22 cellular contexts compared by ENCODE assay signal in genomic region chr3:122364508-122364907, GRCh38. TPM values are rescaled to one million over a fixed set of nuclear protein-coding genes. Genes with fewer than 3 reads are reported as not detected.
DNase-seq lines count a peak whose midpoint lies in the region; ATAC-seq and TF ChIP-seq lines count a peak whose summit lies in the region.
"Had no signal": no experiment of that assay in that cellular context is flagged by ENCODE, and none has a peak within 500 bp of the region (broad histone marks: within the 10 kb centered on the region; RNA-seq: fewer than 3 reads in every experiment).

No MANE protein-coding gene starts in this region.

- BruUV-seq in Panc1 (replicated peaks; lab: Mats Ljungman, UMichigan): no TSS peak

- CTCF ChIA-PET in Panc1 (lab: Charles Lee): interaction anchor here (1.0 kb wide), 1 partner anchor 817 kb away, joined by 3 read pairs; no protein-coding TSS in a partner anchor

- H3K4me3 Mint-ChIP-seq in type B pancreatic cell: peak overlapping the region; percentile 12
- H3K4me3 Mint-ChIP-seq: CD14-positive monocyte, H9, naive B cell had no signal

- H3K4me1 ChIP-seq in Panc1 (ENCODE audit: control insufficient read depth, insufficient read depth, low read length): peaks cover 31% of the 10 kb centered on the region

- in situ Hi-C loops in Panc1 (cut with HindIII; ENCODE audit: low pct_unique_long_range_greater_than_20kb, low sequenced_read_pairs): no loop called here

- H3K36me3 ChIP-seq in Panc1 (ENCODE audit: control insufficient read depth, insufficient read depth, low read length): peaks cover 8% of the 10 kb centered on the region; the same call in 1 of the 2 replicates

- intact Hi-C loops in Panc1 (cut with micrococcal nuclease; ENCODE audit: unreplicated experiment): loop anchor here (10.0 kb wide), 1 partner anchor 820 kb away; the partner anchor contains the start of gene POLQ

- no peak for DNase-seq in activated naive CD4-positive, alpha-beta T cell treated with anti-CD3 and anti-CD28 coated beads, Interleukin-2, amount 50 U/mL, for 72 hours (ENCODE audit: low spot score in 2 of 2)
- no peak for DNase-seq in activated naive CD4-positive, alpha-beta T cell (lab: John Stamatoyannopoulos, UW)
- DNase-seq in Panc1 (ENCODE audit: low read depth, low spot score): no peak
- DNase-seq in epithelial cell of esophagus (ENCODE audit: low read depth): peak; percentile 49
- no peak for DNase-seq in type B pancreatic cell (ENCODE audit: extremely low spot score, unreplicated experiment)
- no peak for DNase-seq in NCI-H774 (lab: John Stamatoyannopoulos, UW)
- no peak for DNase-seq in NCI-H748 (lab: John Stamatoyannopoulos, UW; ENCODE audit: unreplicated experiment)
- DNase-seq: activated CD8-positive, alpha-beta memory T cell treated with anti-CD3 and anti-CD28 coated beads for 24 hours; amygdala; H9; head of caudate nucleus; naive B cell; NCI-H1436 treated with DMSO at 0.1 percent for 48 hours; NCI-H2171 treated with DMSO at 0.1 percent for 48 hours; NCI-H524 treated with DMSO at 0.1 percent for 48 hours; SK-N-SH; stimulated activated CD4-positive, alpha-beta T cell treated with anti-CD3 and anti-CD28 coated beads, Interleukin-12 subunit alpha, Interleukin-12 subunit beta, amount 100 ng/mL, for 4 hours; stimulated activated CD4-positive, alpha-beta T cell treated with anti-CD3 and anti-CD28 coated beads, Interleukin-4, amount 100 ng/mL, for 4 hours had no signal

- ATAC-seq in activated naive CD4-positive, alpha-beta T cell treated with anti-CD3 and anti-CD28 coated beads, Interleukin-2, amount 50 U/mL, for 72 hours: peak; percentile 17 to 18
- ATAC-seq in Panc1: no peak

- no peaks in the 10 kb centered on the region for H3K9me3 Mint-ChIP-seq in activated naive CD4-positive, alpha-beta T cell treated with anti-CD3 and anti-CD28 coated beads, Interleukin-2, amount 50 U/mL, for 72 hours
- no peaks in the 10 kb centered on the region for H3K9me3 Mint-ChIP-seq in type B pancreatic cell
- H3K9me3 Mint-ChIP-seq: CD14-positive monocyte, H9, naive B cell had no signal

- H3K27me3 Mint-ChIP-seq in type B pancreatic cell: no peaks in the 10 kb centered on the region
- H3K27me3 Mint-ChIP-seq: naive B cell had no signal

- no peaks in the 10 kb centered on the region for H3K4me1 Mint-ChIP-seq in type B pancreatic cell (ENCODE audit: unreplicated experiment)
- H3K4me1 Mint-ChIP-seq: naive B cell had no signal

- H3K27ac Mint-ChIP-seq in activated naive CD4-positive, alpha-beta T cell treated with anti-CD3 and anti-CD28 coated beads, Interleukin-2, amount 50 U/mL, for 72 hours: peak overlapping the region; percentile 32 to 85
- H3K27ac Mint-ChIP-seq in type B pancreatic cell: peak overlapping the region; percentile 83
- H3K27ac Mint-ChIP-seq: CD14-positive monocyte, naive B cell had no signal

- no peaks in the 10 kb centered on the region for H3K27me3 ChIP-seq in Panc1 (ENCODE audit: control insufficient read depth, insufficient read depth, low read length)
- H3K27me3 ChIP-seq: cardiac muscle cell had no signal

- TF ChIP-seq CTCF in Panc1 (IDR thresholded peaks at IDR 0.05) (no peak), epithelial cell of esophagus (IDR thresholded peaks at IDR 0.05; ENCODE audit: insufficient read depth, low read depth, low read length, missing control alignments) (no peak), type B pancreatic cell (conservative IDR thresholded peaks at IDR 0.05) (no peak)

- POLR2A ChIA-PET in Panc1 (lab: Charles Lee): no interaction called here

- peak overlapping the region; percentile 68 for H3K27ac ChIP-seq in Panc1 (ENCODE audit: low read length)
- H3K27ac ChIP-seq: cardiac muscle cell, RWPE1 had no signal

- no peaks in the 10 kb centered on the region for H3K9me3 ChIP-seq in Panc1 (ENCODE audit: control insufficient read depth, insufficient read depth, low read depth, low read length)
- H3K9me3 ChIP-seq: SK-N-SH had no signal

- H3K36me3 Mint-ChIP-seq in activated naive CD4-positive, alpha-beta T cell treated with anti-CD3 and anti-CD28 coated beads, Interleukin-2, amount 50 U/mL, for 72 hours: peaks cover 4 to 28% of the 10 kb centered on the region in 2 donors
- peaks cover 23% of the 10 kb centered on the region for H3K36me3 Mint-ChIP-seq in type B pancreatic cell

- H3K4me3 ChIP-seq in Panc1 (ENCODE audit: low read depth in 2 of 2, low read length in 2 of 2): no peak overlapping the region
- no peak overlapping the region for H3K4me3 ChIP-seq in epithelial cell of esophagus (ENCODE audit: low read length)
- H3K4me3 ChIP-seq: cardiac muscle cell had no signal

RNA-seq across cellular contexts. Expression of gene MIX23, which starts 18.5 kb away (rescaled TPM):
- total RNA-seq in activated naive CD4-positive, alpha-beta T cell treated with anti-CD3 and anti-CD28 coated beads, Interleukin-2, amount 50 U/mL, for 72 hours: 10 to 100 TPM; 52.0 to 99.6 TPM
- 61.7 TPM for total RNA-seq in Panc1 (2021; ENCODE audit: unreplicated experiment)
- polyA plus RNA-seq in Panc1 (2012; ENCODE audit: insufficient read length): 31.3 TPM
- 39.8 and 44.9 TPM in 2 replicates for total RNA-seq in type B pancreatic cell (ENCODE audit: low replicate concordance)

RNA-seq across cellular contexts. Expression of gene FAM162A, which starts 19.5 kb away (rescaled TPM):
- total RNA-seq in activated naive CD4-positive, alpha-beta T cell treated with anti-CD3 and anti-CD28 coated beads, Interleukin-2, amount 50 U/mL, for 72 hours: 100 to 1,000 TPM in 1 of 2 donors, 10 to 100 TPM in 1; 51.2 to 194 TPM
- total RNA-seq in Panc1 (2021; ENCODE audit: unreplicated experiment): 59.6 TPM
- 92.9 TPM for polyA plus RNA-seq in Panc1 (2012; ENCODE audit: insufficient read length)
- total RNA-seq in type B pancreatic cell (ENCODE audit: low replicate concordance): 68.8 and 230 TPM in 2 replicates

RNA-seq across cellular contexts. Expression of gene CSTA, which starts 39.5 kb away (rescaled TPM):
- not detected for total RNA-seq in activated naive CD4-positive, alpha-beta T cell treated with anti-CD3 and anti-CD28 coated beads, Interleukin-2, amount 50 U/mL, for 72 hours
- not detected for total RNA-seq in Panc1 (2021; ENCODE audit: unreplicated experiment)
- polyA plus RNA-seq in Panc1 (2012; ENCODE audit: insufficient read length): 0.30 TPM
- 39.5 and 99.3 TPM in 2 replicates for total RNA-seq in type B pancreatic cell (ENCODE audit: low replicate concordance)
- total RNA-seq: cardiac muscle cell; H9; T-helper 2 cell treated with Interferon-gamma antibody and Interleukin-4, amounts not matched to agents 100 ng/mL and 5 ng/mL, for 36 hours had no signal
- polyA plus RNA-seq: cardiac muscle cell, SK-N-SH had no signal

RNA-seq across cellular contexts. Expression of gene WDR5B, which starts 51.4 kb away (rescaled TPM):
- total RNA-seq in activated naive CD4-positive, alpha-beta T cell treated with anti-CD3 and anti-CD28 coated beads, Interleukin-2, amount 50 U/mL, for 72 hours: 1 to 10 TPM; 2.3 to 3.1 TPM
- total RNA-seq in Panc1 (2021; ENCODE audit: unreplicated experiment): 5.5 TPM
- polyA plus RNA-seq in Panc1 (2012; ENCODE audit: insufficient read length): 2.6 TPM
- total RNA-seq in type B pancreatic cell (ENCODE audit: low replicate concordance): 6.2 and 8.2 TPM in 2 replicates

Comparison
In these comparisons a context has a peak if more than half of its experiments do, and no peak if none do; other contexts are left out.
1. RNA of gene CSTA, which starts 39.5 kb away (total RNA-seq): 39.5 to 99.3 TPM in type B pancreatic cell; not detected in activated naive CD4-positive, alpha-beta T cell treated with anti-CD3 and anti-CD28 coated beads, Interleukin-2, amount 50 U/mL, for 72 hours and not detected in Panc1 (single experiment); every median in the first group is over 10 times any median in the second.